Comparison of ENCODE assay signal across 8 cellular contexts in the genomic region with DNA sequence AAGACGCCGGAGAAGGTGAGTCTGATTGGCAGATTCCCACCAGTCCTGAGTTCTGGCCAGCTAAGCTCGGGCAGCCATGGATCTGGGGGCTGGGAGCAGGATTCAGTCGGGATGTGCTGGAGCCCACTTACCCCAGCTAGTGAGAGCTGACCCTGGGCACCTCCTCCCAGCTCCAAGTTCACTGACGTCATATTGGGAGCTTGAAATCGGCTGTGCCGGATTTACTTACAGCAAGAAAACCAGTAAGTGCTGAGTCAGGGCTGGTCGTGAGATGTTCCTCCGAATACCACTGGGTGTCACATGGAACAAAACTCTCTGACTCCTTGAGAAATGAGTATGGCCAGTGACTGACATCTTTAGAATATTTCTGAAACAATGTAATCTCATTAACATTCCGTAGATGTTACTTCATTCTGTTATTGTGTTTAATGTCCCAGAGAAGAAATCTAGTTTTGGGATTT.
A peak's percentile ranks its signal among the peaks of the same experiment; 100 is the strongest.
DNase-seq lines count a peak whose midpoint lies in the region; ATAC-seq and TF ChIP-seq lines count a peak whose summit lies in the region.

No MANE protein-coding gene starts in this region.

- H3K36me3 ChIP-seq in adrenal gland (replicated peaks in 1 of 2) (no peaks in the 10 kb centered on the region), iPS-20b (ENCODE audit: insufficient read depth, low read depth, low read length) (no peaks in the 10 kb centered on the region), testis (ENCODE audit: low read depth, missing control alignments) (no peaks in the 10 kb centered on the region)

- peaks cover 3% of the 10 kb centered on the region for H3K9me3 Mint-ChIP-seq in activated T-cell treated with anti-CD3 and anti-CD28 coated beads, Interleukin-2, amount 50 U/mL, for 24 hours

- H3K27me3 ChIP-seq in adrenal gland (no peaks in the 10 kb centered on the region), iPS-20b (ENCODE audit: insufficient read depth, low read length) (no peaks in the 10 kb centered on the region), testis (no peaks in the 10 kb centered on the region)

- intact Hi-C loops in Right ventricle myocardium inferior (cut with DNase I): no loop called here
- intact Hi-C loops in cardiac septum (cut with DNase I): no loop called here
- intact Hi-C loops in adrenal gland (cut with DNase I): no loop called here
- intact Hi-C loops in testis (cut with DNase I; ENCODE audit: low total_unique reads): no loop called here

- peaks cover 7% of the 10 kb centered on the region for H3K4me1 Mint-ChIP-seq in activated T-cell treated with anti-CD3 and anti-CD28 coated beads, Interleukin-2, amount 50 U/mL, for 24 hours (ENCODE audit: low read depth)

- H3K36me3 Mint-ChIP-seq in activated T-cell treated with anti-CD3 and anti-CD28 coated beads, Interleukin-2, amount 50 U/mL, for 24 hours (ENCODE audit: low read depth): no peaks in the 10 kb centered on the region

- H3K27me3 Mint-ChIP-seq in activated T-cell treated with anti-CD3 and anti-CD28 coated beads, Interleukin-2, amount 50 U/mL, for 24 hours: peaks cover 12% of the 10 kb centered on the region

- 48 to 61% (median 50%) methylated on average over 9 to 10 of the region's 10 CpGs for WGBS in adrenal gland, 4 donors
- whole genome bisulfite sequencing in testis, 2 donors: 43 to 58% methylated on average over 8 to 10 of the region's 10 CpGs

- H3K4me3 ChIP-seq in adrenal gland: no peak overlapping the region
- H3K4me3 ChIP-seq in iPS-20b (ENCODE audit: low read length): no peak overlapping the region
- H3K4me3 ChIP-seq in testis: no peak overlapping the region

- no peak for TF ChIP-seq POLR2A in adrenal gland (IDR thresholded peaks at IDR 0.05)
- TF ChIP-seq POLR2A in testis (IDR thresholded peaks at IDR 0.05): no peak

- H3K9me3 ChIP-seq in adrenal gland (replicated peaks in 1 of 3) (no peaks in the 10 kb centered on the region), iPS-20b (ENCODE audit: insufficient read depth, low read depth, low read length) (peaks cover 3% of the 10 kb centered on the region; the same call in 1 of the 2 replicates), testis (no peaks in the 10 kb centered on the region)

- no peak overlapping the region for H3K4me3 Mint-ChIP-seq in activated T-cell treated with anti-CD3 and anti-CD28 coated beads, Interleukin-2, amount 50 U/mL, for 24 hours

- ATAC-seq in Right ventricle myocardium inferior: peak; percentile 67

- H3K4me1 ChIP-seq in adrenal gland (replicated peaks in 1 of 2) (no peaks in the 10 kb centered on the region), iPS-20b (ENCODE audit: insufficient read depth, low read length) (peaks cover 9% of the 10 kb centered on the region; the same call in 1 of the 2 replicates), testis (peaks cover 7% of the 10 kb centered on the region)

- TF ChIP-seq CTCF in adrenal gland (IDR thresholded peaks at IDR 0.05) (peak in 4 of 6 experiments; percentile 31 to 39 (median 36)), testis (IDR thresholded peaks at IDR 0.05) (peak in 1 of 3 experiments; percentile 22)

- H3K27ac ChIP-seq in adrenal gland (no peak overlapping the region), iPS-20b (ENCODE audit: low read length) (peak overlapping the region; percentile 20), testis (no peak overlapping the region)

- no peak for DNase-seq in Right ventricle myocardium inferior (ENCODE audit: missing footprints)
- DNase-seq in cardiac septum (ENCODE audit: low spot score): no peak
- peak in 6 of 7 donors; percentile 25 to 76 (median 44) for DNase-seq in adrenal gland
- peak; percentile 78 for DNase-seq in testis
- DNase-seq in activated T-cell treated with anti-CD3 and anti-CD28 coated beads, Interleukin-2, amount 50 U/mL, for 24 hours: no peak
- no peak for DNase-seq in GDM1 (lab: John Stamatoyannopoulos, UW)
- DNase-seq in amniotic stem cell (lab: John Stamatoyannopoulos, UW): no peak

- H3K9ac ChIP-seq in iPS-20b (ENCODE audit: low read depth, low read length): peak overlapping the region; percentile 25; the same call in 1 of the 2 replicates

- no peak overlapping the region for H3K27ac Mint-ChIP-seq in activated T-cell treated with anti-CD3 and anti-CD28 coated beads, Interleukin-2, amount 50 U/mL, for 24 hours

Comparison
In these comparisons a context has a peak if more than half of its experiments do, and no peak if none do; other contexts are left out.
1. DNase-seq: peak in adrenal gland (6 of 7) and testis (single experiment); none in Right ventricle myocardium inferior (single experiment), cardiac septum (single experiment), activated T-cell treated with anti-CD3 and anti-CD28 coated beads, Interleukin-2, amount 50 U/mL, for 24 hours (single experiment), GDM1 (single experiment) and amniotic stem cell (single experiment).